ENCODE assay signal across 1 cellular context in genomic region chr17:40557531-40558299, GRCh38.
TF ChIP-seq lines count a peak whose summit lies in the region.

No MANE protein-coding gene starts in this region.

TF ChIP-seq in GM23338, 12 proteins besides CTCF, POLR2A, EP300 and RAD21 (continued from another document):
- TF ChIP-seq ETS1 (IDR thresholded peaks at IDR 0.05): no peak
- TF ChIP-seq ZNF114 (CRISPR knock-in tag; IDR thresholded peaks at IDR 0.05): no peak
- no peak for TF ChIP-seq ZNF331 (CRISPR knock-in tag; IDR thresholded peaks at IDR 0.05; ENCODE audit: low read depth)
